ENCODE assay signal across 1 cellular context in the genomic region with DNA sequence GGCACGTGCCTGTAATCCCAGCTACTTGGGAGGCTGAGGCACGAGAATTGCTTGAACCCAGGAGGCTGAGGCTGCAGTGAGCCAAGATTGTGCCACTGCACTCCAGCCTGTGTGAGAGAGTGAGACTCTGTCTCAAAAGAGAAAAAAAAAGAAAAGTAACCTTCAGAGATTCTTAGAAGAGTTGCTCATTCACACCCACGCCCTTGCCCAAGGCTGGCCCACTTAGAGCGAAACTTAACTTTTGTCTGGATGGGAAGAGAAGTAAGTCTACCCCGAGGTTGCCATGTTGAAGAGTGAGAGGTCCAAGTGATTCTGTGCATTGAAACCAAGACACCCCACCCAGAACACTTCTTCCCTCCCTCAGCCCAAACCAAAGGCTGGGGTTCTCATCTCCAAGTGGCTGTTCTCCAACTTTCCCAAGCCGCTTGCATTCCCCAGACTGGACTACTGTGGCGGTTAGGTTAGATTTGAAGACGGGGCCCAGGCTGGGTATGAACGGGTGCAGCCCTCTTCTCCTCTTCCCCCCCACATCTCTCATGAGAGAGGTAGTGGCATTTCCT.
TF ChIP-seq lines count a peak whose summit lies in the region.

No MANE protein-coding gene starts in this region.

TF ChIP-seq in SK-N-SH, 30 proteins besides CTCF, POLR2A, EP300 and RAD21 (continued from another document):
- TF ChIP-seq ZBTB33 (IDR thresholded peaks at IDR 0.05; ENCODE audit: borderline replicate concordance, low read depth) (no peak), GATA2 (CRISPR knock-in tag; IDR thresholded peaks at IDR 0.05) (no peak), IRF3 (IDR thresholded peaks at IDR 0.05; ENCODE audit: low read depth, low read length) (no peak), ELF1 (IDR thresholded peaks at IDR 0.05) (no peak), JUND (IDR thresholded peaks at IDR 0.05) (no peak), USF2 (IDR thresholded peaks at IDR 0.05; ENCODE audit: borderline replicate concordance, low read depth, low read length) (no peak), TCF12 (IDR thresholded peaks at IDR 0.05) (no peak), YY1 (IDR thresholded peaks at IDR 0.05; ENCODE audit: low read depth) (no peak), USF1 (IDR thresholded peaks at IDR 0.05; ENCODE audit: borderline replicate concordance, low read depth) (no peak), RFX5 (IDR thresholded peaks at IDR 0.05; ENCODE audit: low read length) (no peak), NRF1 (IDR thresholded peaks at IDR 0.05; ENCODE audit: low read depth, low read length) (no peak)
- TF ChIP-seq, protein P1, sequence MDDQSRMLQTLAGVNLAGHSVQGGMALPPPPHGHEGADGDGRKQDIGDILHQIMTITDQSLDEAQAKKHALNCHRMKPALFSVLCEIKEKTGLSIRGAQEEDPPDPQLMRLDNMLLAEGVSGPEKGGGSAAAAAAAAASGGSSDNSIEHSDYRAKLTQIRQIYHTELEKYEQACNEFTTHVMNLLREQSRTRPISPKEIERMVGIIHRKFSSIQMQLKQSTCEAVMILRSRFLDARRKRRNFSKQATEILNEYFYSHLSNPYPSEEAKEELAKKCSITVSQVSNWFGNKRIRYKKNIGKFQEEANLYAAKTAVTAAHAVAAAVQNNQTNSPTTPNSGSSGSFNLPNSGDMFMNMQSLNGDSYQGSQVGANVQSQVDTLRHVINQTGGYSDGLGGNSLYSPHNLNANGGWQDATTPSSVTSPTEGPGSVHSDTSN (IDR thresholded peaks at IDR 0.05), result no peak
- TF ChIP-seq, protein P2, sequence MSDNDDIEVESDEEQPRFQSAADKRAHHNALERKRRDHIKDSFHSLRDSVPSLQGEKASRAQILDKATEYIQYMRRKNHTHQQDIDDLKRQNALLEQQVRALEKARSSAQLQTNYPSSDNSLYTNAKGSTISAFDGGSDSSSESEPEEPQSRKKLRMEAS (IDR thresholded peaks at IDR 0.05; ENCODE audit: low read depth), result no peak
